Comparison of ENCODE assay signal across 25 cellular contexts in the genomic region with DNA sequence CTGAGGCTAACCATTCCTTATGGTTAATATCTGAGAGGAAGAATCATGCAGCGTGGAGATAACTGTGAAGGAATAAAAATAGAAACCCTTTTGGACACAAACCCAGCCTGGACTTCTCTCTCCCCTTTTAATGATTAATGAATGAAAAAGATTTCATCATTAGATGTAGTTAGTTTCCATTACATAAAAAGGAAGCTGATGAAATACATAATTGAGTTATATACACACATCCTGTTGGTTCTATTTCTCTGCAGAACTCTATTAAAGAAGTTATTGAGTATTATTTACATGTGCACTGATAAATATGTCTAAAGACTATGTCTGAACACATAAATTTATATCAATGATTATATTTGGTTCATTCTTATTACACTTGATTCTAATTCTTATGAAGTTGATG.
DNase-seq lines count a peak whose midpoint lies in the region; ATAC-seq and TF ChIP-seq lines count a peak whose summit lies in the region.
"Had no signal": no experiment of that assay in that cellular context is flagged by ENCODE, and none has a peak within 500 bp of the region (broad histone marks: within the 10 kb centered on the region; RNA-seq: fewer than 3 reads in every experiment).

No MANE protein-coding gene starts in this region.

- H3F3A ChIP-seq in SK-N-SH (replicated peaks; ENCODE audit: insufficient read depth) (no peaks in the 10 kb centered on the region), GM23338 (replicated peaks; ENCODE audit: low read depth) (no peaks in the 10 kb centered on the region)

- H3K27me3 Mint-ChIP-seq in GM23338 (ENCODE audit: insufficient read depth, low read depth, poor library complexity), result no peaks in the 10 kb centered on the region
- H3K27me3 Mint-ChIP-seq: CD4-positive, alpha-beta memory T cell; CD4-positive, CD25-positive, alpha-beta regulatory T cell; CD8-positive, alpha-beta memory T cell had no signal

- H3K4me3 Mint-ChIP-seq in GM23338, result no peak overlapping the region
- H3K4me3 Mint-ChIP-seq: CD14-positive monocyte; CD4-positive, alpha-beta memory T cell; CD4-positive, CD25-positive, alpha-beta regulatory T cell; CD8-positive, alpha-beta memory T cell had no signal

- H2AFZ ChIP-seq in SK-N-SH (ENCODE audit: low read depth) (no peak overlapping the region), GM23338 (no peak overlapping the region)

- H3K4me2 ChIP-seq in SK-N-SH (no peak overlapping the region), GM23338 (no peak overlapping the region)
- H3K4me2 ChIP-seq: BLaER1 had no signal

- no peak for TF ChIP-seq EP300 in SK-N-SH (IDR thresholded peaks at IDR 0.05; ENCODE audit: borderline replicate concordance in 1 of 2, low read depth in 1 of 2, low read length in 1 of 2)

- TF ChIP-seq CTCF in SK-N-SH (IDR thresholded peaks at IDR 0.05), result no peak
- no peak for TF ChIP-seq CTCF in GM23338 (conservative IDR thresholded peaks at IDR 0.05; ENCODE audit: low read depth in 2 of 2)

- H3K4me1 ChIP-seq in SK-N-SH (ENCODE audit: control insufficient read depth in 1 of 2, insufficient read depth in 2 of 2, low read depth in 1 of 2, low read length in 1 of 2) (no peaks in the 10 kb centered on the region), GM23338 (ENCODE audit: insufficient read depth) (no peaks in the 10 kb centered on the region)

- no peaks in the 10 kb centered on the region for H3K36me3 Mint-ChIP-seq in GM23338 (ENCODE audit: low read depth)
- H3K36me3 Mint-ChIP-seq: CD14-positive monocyte; CD4-positive, alpha-beta memory T cell; CD4-positive, CD25-positive, alpha-beta regulatory T cell; CD8-positive, alpha-beta memory T cell had no signal

- H3K79me2 ChIP-seq in SK-N-SH (ENCODE audit: insufficient read depth) (no peaks in the 10 kb centered on the region), GM23338 (replicated peaks; ENCODE audit: insufficient read depth) (no peaks in the 10 kb centered on the region)

- H3K4me1 Mint-ChIP-seq in GM23338, result no peaks in the 10 kb centered on the region
- H3K4me1 Mint-ChIP-seq: CD14-positive monocyte; CD4-positive, alpha-beta memory T cell; CD4-positive, CD25-positive, alpha-beta regulatory T cell; CD8-positive, alpha-beta memory T cell had no signal

- TF ChIP-seq RAD21 in SK-N-SH (IDR thresholded peaks at IDR 0.05; ENCODE audit: low read length), result no peak

- 0 out of 2 replicates have a peak overlapping the region, but pooled peaks have one; percentile 2 for H3K27ac Mint-ChIP-seq in GM23338
- H3K27ac Mint-ChIP-seq: CD14-positive monocyte; CD4-positive, alpha-beta memory T cell; CD4-positive, CD25-positive, alpha-beta regulatory T cell; CD8-positive, alpha-beta memory T cell had no signal

- H3K27me3 ChIP-seq in SK-N-SH (ENCODE audit: insufficient read depth), result no peaks in the 10 kb centered on the region
- H3K27me3 ChIP-seq in GM23338 (ENCODE audit: insufficient read depth), result no peaks in the 10 kb centered on the region
- H3K27me3 ChIP-seq: BE2C, BLaER1 had no signal

- DNase-seq in SK-N-SH, result no peak
- DNase-seq in GM23338 (ENCODE audit: low spot score), result no peak
- DNase-seq in glomerular visceral epithelial cell (ENCODE audit: extremely low spot score), result peak; percentile 3
- peak; percentile 13 for DNase-seq in renal cortical epithelial cell (ENCODE audit: low read depth)
- no peak for DNase-seq in occipital lobe (lab: John Stamatoyannopoulos, UW)
- DNase-seq in NCI-H1105 (lab: John Stamatoyannopoulos, UW), result no peak
- DNase-seq: 8988T; ACHN; BE2C; C1 segment of cervical spinal cord; CD4-positive, alpha-beta memory T cell; CD4-positive, CD25-positive, alpha-beta regulatory T cell; CD8-positive, alpha-beta memory T cell; COR-L47; DMS 273 treated with DMSO at 0.1 percent for 48 hours; DMS153; DMS53; DMS79; DND-41; EL; GDM1 had no signal

- ATAC-seq in SK-N-SH treated with all-trans-retinoic acid at 6 μM for 48 hours (no peak), GM23338 (no peak)
- ATAC-seq: GM12878 had no signal

- H3K36me3 ChIP-seq in SK-N-SH (replicated peaks in 1 of 2; ENCODE audit: control insufficient read depth in 1 of 2, insufficient read depth in 2 of 2, low read length in 1 of 2), result no peaks in the 10 kb centered on the region
- no peaks in the 10 kb centered on the region for H3K36me3 ChIP-seq in GM23338 (ENCODE audit: insufficient read depth)
- H3K36me3 ChIP-seq: BE2C, BLaER1 had no signal

- WGBS in SK-N-SH (ENCODE audit: low lambda C conversion rate), result 10% methylated on average over 1 of the region's 1 CpG

- H3K4me3 ChIP-seq in SK-N-SH (ENCODE audit: low read depth in 2 of 2, low read length in 1 of 2) (no peak overlapping the region), GM23338 (no peak overlapping the region)
- H3K4me3 ChIP-seq: BLaER1, GM12878 had no signal

- H4K20me1 ChIP-seq in SK-N-SH (ENCODE audit: insufficient read depth) (no peaks in the 10 kb centered on the region), GM23338 (replicated peaks; ENCODE audit: insufficient read depth) (no peaks in the 10 kb centered on the region)
- H4K20me1 ChIP-seq: BLaER1 had no signal

- no peak overlapping the region for H3K27ac ChIP-seq in SK-N-SH (ENCODE audit: low read depth in 2 of 2, low read length in 1 of 2)
- no peak overlapping the region for H3K27ac ChIP-seq in GM23338 (ENCODE audit: low read depth)
- H3K27ac ChIP-seq: BLaER1 had no signal

- no peaks in the 10 kb centered on the region for H3K9me3 Mint-ChIP-seq in GM23338

- CTCF ChIA-PET in SK-N-SH (lab: Yijun Ruan, JAX), result no interaction called here

- no peaks in the 10 kb centered on the region for H3K9me3 ChIP-seq in SK-N-SH
- H3K9me3 ChIP-seq: BE2C, BLaER1 had no signal

- no peak overlapping the region for H3K9ac ChIP-seq in SK-N-SH
- H3K9ac ChIP-seq: BLaER1 had no signal

- POLR2A ChIA-PET in SK-N-SH (lab: Yijun Ruan, JAX), result no interaction called here

- H3K9me2 ChIP-seq in SK-N-SH (no peaks in the 10 kb centered on the region), GM23338 (ENCODE audit: insufficient read depth) (no peaks in the 10 kb centered on the region)

TF ChIP-seq in SK-N-SH treated with all-trans-retinoic acid at 6 μM for 48 hours, 23 proteins besides CTCF, POLR2A, EP300 and RAD21:
- 0 out of 2 replicates have a peak, but pooled peaks have one; percentile 30 for TF ChIP-seq ISL1 (CRISPR knock-in tag; IDR thresholded peaks at IDR 0.05)
- TF ChIP-seq GLIS3 (CRISPR knock-in tag; IDR thresholded peaks at IDR 0.05), result no peak

TF ChIP-seq in SK-N-SH, 30 proteins besides CTCF, POLR2A, EP300 and RAD21 (continues in another document):
- TF ChIP-seq FOXJ3 (CRISPR knock-in tag; IDR thresholded peaks at IDR 0.05) (no peak), RCOR1 (IDR thresholded peaks at IDR 0.05; ENCODE audit: low read length) (no peak), SMC3 (IDR thresholded peaks at IDR 0.05; ENCODE audit: low read depth, low read length) (no peak), NFIC (IDR thresholded peaks at IDR 0.05; ENCODE audit: borderline replicate concordance) (no peak), TEAD4 (IDR thresholded peaks at IDR 0.05; ENCODE audit: borderline replicate concordance, insufficient read depth) (no peak), SIN3A (IDR thresholded peaks at IDR 0.05; ENCODE audit: borderline replicate concordance, low read depth, low read length) (no peak), CHD2 (IDR thresholded peaks at IDR 0.05; ENCODE audit: low read length, partially characterized antibody) (no peak), JUND (IDR thresholded peaks at IDR 0.05) (no peak)
- TF ChIP-seq, protein P1, sequence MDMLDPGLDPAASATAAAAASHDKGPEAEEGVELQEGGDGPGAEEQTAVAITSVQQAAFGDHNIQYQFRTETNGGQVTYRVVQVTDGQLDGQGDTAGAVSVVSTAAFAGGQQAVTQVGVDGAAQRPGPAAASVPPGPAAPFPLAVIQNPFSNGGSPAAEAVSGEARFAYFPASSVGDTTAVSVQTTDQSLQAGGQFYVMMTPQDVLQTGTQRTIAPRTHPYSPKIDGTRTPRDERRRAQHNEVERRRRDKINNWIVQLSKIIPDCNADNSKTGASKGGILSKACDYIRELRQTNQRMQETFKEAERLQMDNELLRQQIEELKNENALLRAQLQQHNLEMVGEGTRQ (IDR thresholded peaks at IDR 0.05; ENCODE audit: borderline replicate concordance, low read depth, low read length), result no peak
- TF ChIP-seq, protein P2, sequence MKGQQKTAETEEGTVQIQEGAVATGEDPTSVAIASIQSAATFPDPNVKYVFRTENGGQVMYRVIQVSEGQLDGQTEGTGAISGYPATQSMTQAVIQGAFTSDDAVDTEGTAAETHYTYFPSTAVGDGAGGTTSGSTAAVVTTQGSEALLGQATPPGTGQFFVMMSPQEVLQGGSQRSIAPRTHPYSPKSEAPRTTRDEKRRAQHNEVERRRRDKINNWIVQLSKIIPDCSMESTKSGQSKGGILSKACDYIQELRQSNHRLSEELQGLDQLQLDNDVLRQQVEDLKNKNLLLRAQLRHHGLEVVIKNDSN (IDR thresholded peaks at IDR 0.05; ENCODE audit: borderline replicate concordance, low read depth), result no peak

TF ChIP-seq in GM23338, 12 proteins besides CTCF, POLR2A, EP300 and RAD21 (continues in another document):
- no peak for TF ChIP-seq POLR2AphosphoS5 (IDR thresholded peaks at IDR 0.05; ENCODE audit: low read depth)
- no peak for TF ChIP-seq STAT1 (IDR thresholded peaks at IDR 0.05; ENCODE audit: unreplicated experiment)
- TF ChIP-seq EZH2phosphoT487 (IDR thresholded peaks at IDR 0.05; ENCODE audit: unreplicated experiment), result no peak

Comparison
In these comparisons a context has a peak if more than half of its experiments do, and no peak if none do; other contexts are left out.
1. DNase-seq: peak in glomerular visceral epithelial cell (single experiment) and renal cortical epithelial cell (single experiment); none in SK-N-SH (single experiment), GM23338 (single experiment), occipital lobe (single experiment) and NCI-H1105 (single experiment).